ENCODE assay signal across 16 cellular contexts in genomic region chr10:102785818-102786217, GRCh38. TPM values are rescaled to one million over a fixed set of nuclear protein-coding genes. Genes with fewer than 3 reads are reported as not detected.
A peak's percentile ranks its signal among the peaks of the same experiment; 100 is the strongest.
DNase-seq lines count a peak whose midpoint lies in the region; ATAC-seq and TF ChIP-seq lines count a peak whose summit lies in the region.
"Had no signal": no experiment of that assay in that cellular context is flagged by ENCODE, and none has a peak within 500 bp of the region (broad histone marks: within the 10 kb centered on the region; RNA-seq: fewer than 3 reads in every experiment).

No MANE protein-coding gene starts in this region.

- peaks cover 3% of the 10 kb centered on the region for H3K9me3 Mint-ChIP-seq in T-helper 2 cell treated with Interferon-gamma antibody and Interleukin-4, amounts not matched to agents 5 μg/mL and 100 μg/mL, for 36 hours
- peaks cover 4% of the 10 kb centered on the region for H3K9me3 Mint-ChIP-seq in neural progenitor cell

- no peak overlapping the region for H3K4me3 Mint-ChIP-seq in T-helper 2 cell treated with Interferon-gamma antibody and Interleukin-4, amounts not matched to agents 5 μg/mL and 100 μg/mL, for 36 hours
- H3K4me3 Mint-ChIP-seq in neural progenitor cell, result no peak overlapping the region

- H3K27ac ChIP-seq in osteoblast (ENCODE audit: low read depth, low read length) (peak overlapping the region; percentile 19), aorta (ENCODE audit: low read depth in 1 of 2, low read length in 2 of 2) (peak overlapping the region in 1 of 2 donors; percentile 11), neural progenitor cell (no peak overlapping the region)
- H3K27ac ChIP-seq: PC-9 had no signal

- no peaks in the 10 kb centered on the region for H3K36me3 ChIP-seq in osteoblast (ENCODE audit: insufficient read depth, low read length)
- no peaks in the 10 kb centered on the region for H3K36me3 ChIP-seq in aorta (ENCODE audit: control insufficient read depth in 1 of 2, insufficient read depth in 2 of 2, low read length in 1 of 2)
- H3K36me3 ChIP-seq in neural progenitor cell, result no peaks in the 10 kb centered on the region

- TF ChIP-seq CTCF in fibroblast of villous mesenchyme (IDR thresholded peaks at IDR 0.05; ENCODE audit: insufficient read depth, low read depth, low read length) (no peak), osteoblast (IDR thresholded peaks at IDR 0.05; ENCODE audit: extremely low read depth, low read depth, low read length) (no peak), neural progenitor cell (IDR thresholded peaks at IDR 0.05) (no peak)

- H4K20me1 ChIP-seq in osteoblast (ENCODE audit: insufficient read depth, low read length), result peaks cover 45% of the 10 kb centered on the region
- peaks cover 3% of the 10 kb centered on the region for H4K20me1 ChIP-seq in neural progenitor cell (ENCODE audit: low read depth)

- 46 to 49% methylated on average over 2 of the region's 2 CpGs for WGBS in aorta, 2 donors

- H2AFZ ChIP-seq in osteoblast (ENCODE audit: low read length), result no peak overlapping the region
- H2AFZ ChIP-seq in neural progenitor cell (replicated peaks), result no peak overlapping the region
- H2AFZ ChIP-seq: PC-9 had no signal

- H3K4me2 ChIP-seq in osteoblast (ENCODE audit: insufficient read depth, low read length), result no peak overlapping the region
- no peak overlapping the region for H3K4me2 ChIP-seq in neural progenitor cell
- H3K4me2 ChIP-seq: PC-9 had no signal

- intact Hi-C loops in Right ventricle myocardium inferior (cut with DNase I), result no loop called here
- intact Hi-C loops in cardiac septum (cut with DNase I), result no loop called here
- intact Hi-C loops in aorta (cut with DNase I), result no loop called here

- peaks cover 9% of the 10 kb centered on the region for H3K4me1 Mint-ChIP-seq in T-helper 2 cell treated with Interferon-gamma antibody and Interleukin-4, amounts not matched to agents 5 μg/mL and 100 μg/mL, for 36 hours (ENCODE audit: low read depth)
- peaks cover 23% of the 10 kb centered on the region for H3K4me1 Mint-ChIP-seq in neural progenitor cell

- peaks cover 12% of the 10 kb centered on the region for H3K36me3 Mint-ChIP-seq in T-helper 2 cell treated with Interferon-gamma antibody and Interleukin-4, amounts not matched to agents 5 μg/mL and 100 μg/mL, for 36 hours (ENCODE audit: low read depth)
- peaks cover 6% of the 10 kb centered on the region for H3K36me3 Mint-ChIP-seq in neural progenitor cell

- H3K27me3 ChIP-seq in osteoblast (ENCODE audit: insufficient read depth, low read length), result no peaks in the 10 kb centered on the region
- H3K27me3 ChIP-seq in aorta (ENCODE audit: control insufficient read depth in 1 of 2, insufficient read depth in 2 of 2, low read length in 1 of 2), result no peaks in the 10 kb centered on the region
- no peaks in the 10 kb centered on the region for H3K27me3 ChIP-seq in neural progenitor cell

- H3K27ac Mint-ChIP-seq in T-helper 2 cell treated with Interferon-gamma antibody and Interleukin-4, amounts not matched to agents 5 μg/mL and 100 μg/mL, for 36 hours, result no peak overlapping the region
- H3K27ac Mint-ChIP-seq in neural progenitor cell, result no peak overlapping the region

- H3K79me2 ChIP-seq in osteoblast (ENCODE audit: insufficient read depth, low read length), result peaks cover 70% of the 10 kb centered on the region
- no peaks in the 10 kb centered on the region for H3K79me2 ChIP-seq in neural progenitor cell (ENCODE audit: low read depth)

- no peaks in the 10 kb centered on the region for H3K27me3 Mint-ChIP-seq in T-helper 2 cell treated with Interferon-gamma antibody and Interleukin-4, amounts not matched to agents 5 μg/mL and 100 μg/mL, for 36 hours (ENCODE audit: low read depth)
- H3K27me3 Mint-ChIP-seq in neural progenitor cell (ENCODE audit: insufficient read depth, low read depth), result no peaks in the 10 kb centered on the region

- no peaks in the 10 kb centered on the region for H3F3A ChIP-seq in neural progenitor cell (ENCODE audit: low read depth)

- no peak overlapping the region for H3K9ac ChIP-seq in neural progenitor cell

- no peak overlapping the region for H3K4me3 ChIP-seq in fibroblast of villous mesenchyme (ENCODE audit: low read depth, low read length)
- H3K4me3 ChIP-seq in osteoblast (ENCODE audit: insufficient read depth, low read length), result no peak overlapping the region
- no peak overlapping the region for H3K4me3 ChIP-seq in aorta (ENCODE audit: low read length in 2 of 2)
- no peak overlapping the region for H3K4me3 ChIP-seq in neural progenitor cell
- H3K4me3 ChIP-seq: PC-9 had no signal

- DNase-seq in Right ventricle myocardium inferior (ENCODE audit: missing footprints) (no peak), cardiac septum (ENCODE audit: low spot score) (no peak), fibroblast of villous mesenchyme (ENCODE audit: low read depth) (peak; percentile 77), osteoblast (ENCODE audit: insufficient read length, low spot score, missing footprints) (peak; percentile 38), aorta (peak in 1 of 2 donors; percentile 56), neural progenitor cell (ENCODE audit: low spot score) (no peak), RKO (ENCODE audit: low spot score) (no peak)
- no peak for DNase-seq in T-helper 2 cell treated with Interferon-gamma antibody and Interleukin-4, amounts not matched to agents 5 μg/mL and 100 μg/mL, for 36 hours (ENCODE audit: low spot score)
- DNase-seq: foreskin melanocyte; NCI-H187; PC-9; stimulated activated CD4-positive, alpha-beta T cell treated with anti-CD3 and anti-CD28 coated beads, Interleukin-4, amount 100 ng/mL, for 4 hours had no signal

- H3K9me3 ChIP-seq in osteoblast (ENCODE audit: low read depth, low read length) (no peaks in the 10 kb centered on the region), aorta (ENCODE audit: control insufficient read depth, low read length) (no peaks in the 10 kb centered on the region), neural progenitor cell (ENCODE audit: low read depth) (no peaks in the 10 kb centered on the region)

- ATAC-seq in Right ventricle myocardium inferior (peak; percentile 8), aorta (ENCODE audit: low FRiP score) (peak; percentile 45)

- H3K4me1 ChIP-seq in osteoblast (ENCODE audit: insufficient read depth, low read length) (peaks cover 33% of the 10 kb centered on the region), aorta (ENCODE audit: control insufficient read depth in 1 of 2, insufficient read depth in 2 of 2, low read length in 2 of 2) (peaks cover 4 to 8% of the 10 kb centered on the region in 2 donors), neural progenitor cell (peaks cover 8% of the 10 kb centered on the region)

RNA-seq across cellular contexts. Expression of gene WBP1L, which starts 42.1 kb away (rescaled TPM):
- total RNA-seq in Right ventricle myocardium inferior (25.9 TPM), cardiac septum (19.2 TPM), fibroblast of villous mesenchyme (34.8 and 40.6 TPM in 2 replicates), osteoblast (76.4 and 85.5 TPM in 2 replicates), aorta (10 to 100 TPM; 81.1 to 84.7 TPM), neural progenitor cell (ENCODE audit: low replicate concordance) (21.1 and 29.3 TPM in 2 replicates)
- 10 to 100 TPM; 22.4 to 41.7 TPM for polyA plus RNA-seq in aorta

RNA-seq across cellular contexts. Expression of gene CYP17A1, which starts 51.4 kb away (rescaled TPM):
- total RNA-seq in Right ventricle myocardium inferior, result not detected
- total RNA-seq in cardiac septum, result not detected
- total RNA-seq in fibroblast of villous mesenchyme, result not detected in 2 replicates
- under 0.01 TPM in 1 of 2 replicates, not detected in the other for total RNA-seq in osteoblast
- under 1 TPM in 1 of 2 donors, not detected in 1; 0.55 TPM for total RNA-seq in aorta
- 1 to 10 TPM in 1 of 2 donors, under 1 TPM in 1; 0.25 to 1.3 TPM for polyA plus RNA-seq in aorta
- total RNA-seq in neural progenitor cell (ENCODE audit: low replicate concordance), result not detected in 2 replicates
- total RNA-seq: bronchial epithelial cell, HT1080, myocyte, PC-9, urinary bladder had no signal
- polyA plus RNA-seq: urinary bladder had no signal

Comparison
In these comparisons a context has a peak if more than half of its experiments do, and no peak if none do; other contexts are left out.
1. DNase-seq: peak in fibroblast of villous mesenchyme (single experiment) and osteoblast (single experiment); none in Right ventricle myocardium inferior (single experiment), cardiac septum (single experiment), T-helper 2 cell treated with Interferon-gamma antibody and Interleukin-4, amounts not matched to agents 5 μg/mL and 100 μg/mL, for 36 hours (single experiment), neural progenitor cell (single experiment) and RKO (single experiment).